In genomic region chr9:114894206-114894605, GRCh38 we compare ENCODE assay signal across 10 cellular contexts. TPM values are rescaled to one million over a fixed set of nuclear protein-coding genes. Genes with fewer than 3 reads are reported as not detected.
DNase-seq lines count a peak whose midpoint lies in the region; ATAC-seq and TF ChIP-seq lines count a peak whose summit lies in the region.
"Had no signal": no experiment of that assay in that cellular context is flagged by ENCODE, and none has a peak within 500 bp of the region (broad histone marks: within the 10 kb centered on the region; RNA-seq: fewer than 3 reads in every experiment).

No MANE protein-coding gene starts in this region.

- DNase-seq in CD4-positive, alpha-beta T cell, result no peak
- DNase-seq in M059J (ENCODE audit: low read depth) (peak; percentile 97), amniotic epithelial cell (ENCODE audit: low read depth) (peak; percentile 54), RPMI8226 (no peak)
- DNase-seq in stimulated activated naive CD4-positive, alpha-beta T cell (lab: John Stamatoyannopoulos, UW), result no peak
- DNase-seq in activated effector memory CD4-positive, alpha-beta T cell treated with anti-CD3 and anti-CD28 coated beads, Interleukin-2, amount 50 U/mL, for 16 hours, result no peak

- H3K27me3 ChIP-seq in CD4-positive, alpha-beta T cell (ENCODE audit: control insufficient read depth, insufficient read depth, low read length), result no peaks in the 10 kb centered on the region
- no peaks in the 10 kb centered on the region for H3K27me3 ChIP-seq in muscle layer of duodenum (ENCODE audit: low read depth, low read length)

- H3K27ac ChIP-seq in CD4-positive, alpha-beta T cell (ENCODE audit: low read depth, low read length), result no peak overlapping the region
- H3K27ac ChIP-seq in muscle layer of duodenum (ENCODE audit: low read length), result peak overlapping the region; percentile 28

- CTCF ChIA-PET in CD4-positive, alpha-beta T cell (lab: Charles Lee), result interaction anchor here (0.7 kb wide), 1 partner anchor 34 kb away, joined by 3 read pairs; no protein-coding TSS in a partner anchor

- H3K27me3 Mint-ChIP-seq in CD4-positive, alpha-beta T cell, result no peaks in the 10 kb centered on the region

- no peaks in the 10 kb centered on the region for H3K36me3 ChIP-seq in muscle layer of duodenum (ENCODE audit: control insufficient read depth in 1 of 2, insufficient read depth in 2 of 2, low read length in 2 of 2)

- intact Hi-C loops in CD4-positive, alpha-beta T cell (cut with DNase I, micrococcal nuclease), result loop anchor here in 1 of 2 experiments (2.0 kb wide), 1 partner anchor 13 kb away; no protein-coding TSS in a partner anchor

- POLR2A ChIA-PET in CD4-positive, alpha-beta T cell (lab: Charles Lee), result interaction anchor here (0.9 to 1.1 kb wide), 2 partner anchors 35 to 37 kb away, joined by 3 to 5 read pairs; no protein-coding TSS in a partner anchor

- no peak overlapping the region for H3K4me3 ChIP-seq in muscle layer of duodenum (ENCODE audit: low read depth in 1 of 2, low read length in 2 of 2)

- H3K27ac Mint-ChIP-seq in CD4-positive, alpha-beta T cell, result peak overlapping the region; percentile 33

- H3K36me3 Mint-ChIP-seq in CD4-positive, alpha-beta T cell (ENCODE audit: low read depth), result peaks cover 23% of the 10 kb centered on the region

- H3K9me3 Mint-ChIP-seq in CD4-positive, alpha-beta T cell, result no peaks in the 10 kb centered on the region

- no peak for ATAC-seq in CD4-positive, alpha-beta T cell (ENCODE audit: poor library complexity)
- ATAC-seq in HG02981 (IDR thresholded peaks at IDR 0.05; ENCODE audit: unreplicated experiment), result no peak

- H3K4me1 Mint-ChIP-seq in CD4-positive, alpha-beta T cell (ENCODE audit: low read depth), result peaks cover 58% of the 10 kb centered on the region

- H3K4me1 ChIP-seq in muscle layer of duodenum (ENCODE audit: control insufficient read depth in 1 of 2, insufficient read depth in 2 of 2, low read length in 2 of 2), result peaks cover 0 to 17% of the 10 kb centered on the region in 2 donors

- TF ChIP-seq CTCF in CD4-positive, alpha-beta T cell (IDR thresholded peaks at IDR 0.05), result no peak

- no peak overlapping the region for H3K4me3 Mint-ChIP-seq in CD4-positive, alpha-beta T cell

- H3K9me3 ChIP-seq in CD4-positive, alpha-beta T cell (ENCODE audit: control insufficient read depth, low read length), result no peaks in the 10 kb centered on the region
- H3K9me3 ChIP-seq in muscle layer of duodenum (ENCODE audit: control insufficient read depth in 1 of 2, low read length in 2 of 2), result no peaks in the 10 kb centered on the region

RNA-seq across cellular contexts. Expression of gene TNFSF8, which starts 36.2 kb away (rescaled TPM):
- total RNA-seq in CD4-positive, alpha-beta T cell, result 10 to 100 TPM; 70.9 to 71.6 TPM
- not detected in 2 replicates for total RNA-seq in M059J (2014; rRNA removed; shearing (Covaris generic))
- total RNA-seq: Daoy, lung microvascular endothelial cell had no signal

Comparison
In these comparisons a context has a peak if more than half of its experiments do, and no peak if none do; other contexts are left out.
1. DNase-seq: peak in M059J (single experiment) and amniotic epithelial cell (single experiment); none in CD4-positive, alpha-beta T cell (0 of 10), stimulated activated naive CD4-positive, alpha-beta T cell (0 of 6), RPMI8226 (single experiment) and activated effector memory CD4-positive, alpha-beta T cell treated with anti-CD3 and anti-CD28 coated beads, Interleukin-2, amount 50 U/mL, for 16 hours (single experiment).
2. RNA of gene TNFSF8, which starts 36.2 kb away (total RNA-seq): 70.9 to 71.6 TPM in CD4-positive, alpha-beta T cell; not detected in M059J; every median in the first group is over 10 times any median in the second.